Comparison of ENCODE assay signal across 1 cellular context in genomic region chr1:28259252-28259934, GRCh38.
A peak's percentile ranks its signal among the peaks of the same experiment; 100 is the strongest.
TF ChIP-seq lines count a peak whose summit lies in the region.

TSS of gene SESN2 (plus strand) at chr1:28259518. CDS start at chr1:28259848, 330 bp downstream.

TF ChIP-seq in HepG2, 621 proteins besides CTCF, POLR2A, EP300 and RAD21 (continued from another document and continues in another):
- TF ChIP-seq ZNF275 (CRISPR knock-in tag; IDR thresholded peaks at IDR 0.05; ENCODE audit: borderline replicate concordance) (peak; percentile 40; the same call in 1 of the 2 replicates), ARID3A (IDR thresholded peaks at IDR 0.05; ENCODE audit: low read depth, low read length) (0 out of 2 replicates have a peak, but pooled peaks have one; percentile 19), KAT7 (CRISPR knock-in tag; IDR thresholded peaks at IDR 0.05; ENCODE audit: borderline replicate concordance) (peak; percentile 52; the same call in 1 of the 2 replicates), CREBL2 (CRISPR knock-in tag; IDR thresholded peaks at IDR 0.05; ENCODE audit: borderline replicate concordance) (no peak), UBTF (CRISPR knock-in tag; IDR thresholded peaks at IDR 0.05) (peak; percentile 81), PREB (CRISPR knock-in tag; IDR thresholded peaks at IDR 0.05) (no peak), XBP1 (CRISPR knock-in tag; IDR thresholded peaks at IDR 0.05) (no peak), ZNF720 (CRISPR knock-in tag; IDR thresholded peaks at IDR 0.05) (no peak), ZSCAN12 (CRISPR knock-in tag; IDR thresholded peaks at IDR 0.05) (no peak), ZZZ3 (CRISPR knock-in tag; IDR thresholded peaks at IDR 0.05; ENCODE audit: borderline replicate concordance) (no peak), MXI1 (IDR thresholded peaks at IDR 0.05; ENCODE audit: borderline replicate concordance, low read depth, low read length) (peak; percentile 78), CCDC6 (CRISPR knock-in tag; IDR thresholded peaks at IDR 0.05) (peak; percentile 84), NFIC (IDR thresholded peaks at IDR 0.05; ENCODE audit: low read length) (no peak), AKNA (CRISPR knock-in tag; IDR thresholded peaks at IDR 0.05; ENCODE audit: borderline replicate concordance) (peak; percentile 34; the same call in 1 of the 2 replicates), ZNF17 (CRISPR knock-in tag; IDR thresholded peaks at IDR 0.05) (no peak), ZNF142 (CRISPR knock-in tag; IDR thresholded peaks at IDR 0.05) (0 out of 2 replicates have a peak, but pooled peaks have one; percentile 58), ZFAT (CRISPR knock-in tag; conservative IDR thresholded peaks at IDR 0.05) (no peak; the same call in 1 of the 2 replicates), HNRNPK (IDR thresholded peaks at IDR 0.05; ENCODE audit: low read depth, low read length, poor library complexity, severe bottlenecking) (no peak), ZFP91 (CRISPR knock-in tag; IDR thresholded peaks at IDR 0.05; ENCODE audit: borderline replicate concordance) (peak; percentile 73; the same call in 1 of the 2 replicates), ZNF703 (CRISPR knock-in tag; IDR thresholded peaks at IDR 0.05; ENCODE audit: borderline replicate concordance) (no peak; the same call in 1 of the 2 replicates), NONO (IDR thresholded peaks at IDR 0.05) (no peak), NONO (CRISPR knock-in tag; conservative IDR thresholded peaks at IDR 0.05) (0 out of 2 replicates have a peak, but pooled peaks have one; percentile 63), ZMYM3 (CRISPR knock-in tag; IDR thresholded peaks at IDR 0.05) (no peak), ZBTB1 (CRISPR knock-in tag; IDR thresholded peaks at IDR 0.05; ENCODE audit: borderline replicate concordance) (no peak), ZNF20 (CRISPR knock-in tag; IDR thresholded peaks at IDR 0.05) (0 out of 2 replicates have a peak, but pooled peaks have one; percentile 28), ISL2 (CRISPR knock-in tag; IDR thresholded peaks at IDR 0.05) (peak; percentile 46; the same call in 1 of the 2 replicates), GATAD1 (CRISPR knock-in tag; IDR thresholded peaks at IDR 0.05) (peak; percentile 67), GPBP1L1 (CRISPR knock-in tag; IDR thresholded peaks at IDR 0.05) (no peak), ZNF18 (CRISPR knock-in tag; IDR thresholded peaks at IDR 0.05; ENCODE audit: insufficient replicate concordance) (peak; percentile 89), ZNF331 (CRISPR knock-in tag; IDR thresholded peaks at IDR 0.05) (0 out of 2 replicates have a peak, but pooled peaks have one; percentile 10), NR2F1 (CRISPR knock-in tag; IDR thresholded peaks at IDR 0.05) (no peak)
